24 cellular contexts compared by ENCODE assay signal in genomic region chr17:18027280-18027679, GRCh38. TPM values are rescaled to one million over a fixed set of nuclear protein-coding genes. Genes with fewer than 3 reads are reported as not detected.
A peak's percentile ranks its signal among the peaks of the same experiment; 100 is the strongest.
DNase-seq lines count a peak whose midpoint lies in the region; ATAC-seq and TF ChIP-seq lines count a peak whose summit lies in the region.
"Had no signal": no experiment of that assay in that cellular context is flagged by ENCODE, and none has a peak within 500 bp of the region (broad histone marks: within the 10 kb centered on the region; RNA-seq: fewer than 3 reads in every experiment).

No MANE protein-coding gene starts in this region.

- H2AFZ ChIP-seq in neural progenitor cell (replicated peaks) = no peak overlapping the region

- no peaks in the 10 kb centered on the region for H3F3A ChIP-seq in neural progenitor cell (ENCODE audit: low read depth)

- H3K36me3 ChIP-seq in HEK293 (ENCODE audit: control insufficient read depth in 2 of 2, insufficient read depth in 1 of 2, low read length in 2 of 2) (peaks cover 4 to 37% of the 10 kb centered on the region in 2 experiments; a peak in 2 of 3 replicates), neural progenitor cell (no peaks in the 10 kb centered on the region), upper lobe of right lung (peaks cover 6% of the 10 kb centered on the region)

- H3K36me3 Mint-ChIP-seq in neural progenitor cell = peaks cover 2% of the 10 kb centered on the region

- TF ChIP-seq CTCF in HEK293 (tag by site-specific recombination; IDR thresholded peaks at IDR 0.05) = no peak
- TF ChIP-seq CTCF in fibroblast of mammary gland (conservative IDR thresholded peaks at IDR 0.05; ENCODE audit: control insufficient read depth, insufficient read depth, low read depth, low read length) = no peak
- TF ChIP-seq CTCF in neural progenitor cell (IDR thresholded peaks at IDR 0.05) = no peak
- TF ChIP-seq CTCF in upper lobe of right lung (IDR thresholded peaks at IDR 0.05) = no peak

- H3K9me3 ChIP-seq in HEK293 (ENCODE audit: control insufficient read depth, insufficient read depth, low read depth, low read length) (no peaks in the 10 kb centered on the region), neural progenitor cell (ENCODE audit: low read depth) (no peaks in the 10 kb centered on the region), upper lobe of right lung (no peaks in the 10 kb centered on the region)
- H3K9me3 ChIP-seq: testis had no signal

- H3K9ac ChIP-seq in neural progenitor cell = no peak overlapping the region

- CTCF ChIA-PET in HEK293 (lab: Yijun Ruan, JAX) = interaction anchor here (1.0 to 1.7 kb wide), 2 partner anchors 9 to 108 kb away, joined by 5 to 7 read pairs; no protein-coding TSS in a partner anchor

- POLR2A ChIA-PET in HEK293 (lab: Yijun Ruan, JAX) = interaction anchor here (0.5 kb wide), 1 partner anchor 531 kb away, joined by 3 read pairs; the partner anchor contains the start of gene RASD1

- no peaks in the 10 kb centered on the region for H3K79me2 ChIP-seq in neural progenitor cell (ENCODE audit: low read depth)

- intact Hi-C loops in upper lobe of right lung (cut with DNase I) = no loop called here

- H3K9me3 Mint-ChIP-seq in neural progenitor cell = no peaks in the 10 kb centered on the region
- H3K9me3 Mint-ChIP-seq: activated B cell treated with CpG ODN at 0.5 μM for 24 hours; activated naive CD4-positive, alpha-beta T cell treated with anti-CD3 and anti-CD28 coated beads, Interleukin-2, amount 50 U/mL, for 72 hours; activated T-helper 17 cell treated with anti-CD3 and anti-CD28 coated beads, Interleukin-2, amount 50 U/mL, for 72 hours had no signal

- H3K4me1 Mint-ChIP-seq in neural progenitor cell = peaks cover 11% of the 10 kb centered on the region

- ATAC-seq in upper lobe of right lung = no peak
- ATAC-seq: activated naive CD4-positive, alpha-beta T cell treated with anti-CD3 and anti-CD28 coated beads, Interleukin-2, amount 50 U/mL, for 72 hours; activated T-helper 17 cell treated with anti-CD3 and anti-CD28 coated beads, Interleukin-2, amount 50 U/mL, for 72 hours; K562 had no signal

- peak overlapping the region; percentile 14 for H3K27ac Mint-ChIP-seq in neural progenitor cell
- H3K27ac Mint-ChIP-seq: activated B cell treated with CpG ODN at 0.5 μM for 24 hours; activated T-helper 17 cell treated with anti-CD3 and anti-CD28 coated beads, Interleukin-2, amount 50 U/mL, for 72 hours had no signal

- H3K4me2 ChIP-seq in neural progenitor cell = no peak overlapping the region

- DNase-seq in NCI-H748 (lab: John Stamatoyannopoulos, UW; ENCODE audit: unreplicated experiment) (peak; percentile 93), fibroblast of mammary gland (ENCODE audit: low read depth) (peak; percentile 59), neural progenitor cell (ENCODE audit: low spot score) (no peak), upper lobe of right lung (no peak)
- DNase-seq in stimulated activated CD4-positive, alpha-beta T cell treated with anti-CD3 and anti-CD28 coated beads, Interleukin-2, amount 100 ng/mL, for 48 hours = no peak
- no peak for DNase-seq in activated CD8-positive, alpha-beta memory T cell treated with anti-CD3 and anti-CD28 coated beads, Interleukin-2, amount 50 U/mL, for 4 hours
- DNase-seq: activated B cell treated with CpG ODN at 0.5 μM for 24 hours; activated CD4-positive, alpha-beta T cell treated with anti-CD3 and anti-CD28 coated beads, Interleukin-2, amount 50 U/mL, for 48 hours; activated CD8-positive, alpha-beta memory T cell treated with anti-CD3 and anti-CD28 coated beads, Interleukin-2, amount 50 U/mL, for 48 hours; aorta; central memory CD4-positive, alpha-beta T cell; mesendoderm; NCI-H1694; NCI-H526; nucleus accumbens; stimulated activated naive CD4-positive, alpha-beta T cell treated with Interleukin-2 at 50 U/mL for 16 hours; SW 1271; T1000; testis had no signal

- H3K4me3 ChIP-seq in HEK293 (ENCODE audit: low read depth, low read length) = no peak overlapping the region
- H3K4me3 ChIP-seq in fibroblast of mammary gland (ENCODE audit: control insufficient read depth, low read depth, low read length) = no peak overlapping the region
- no peak overlapping the region for H3K4me3 ChIP-seq in neural progenitor cell
- H3K4me3 ChIP-seq in upper lobe of right lung = no peak overlapping the region
- H3K4me3 ChIP-seq: K562, testis had no signal

- H3K27me3 Mint-ChIP-seq in neural progenitor cell (ENCODE audit: insufficient read depth, low read depth) = no peaks in the 10 kb centered on the region
- H3K27me3 Mint-ChIP-seq: activated B cell treated with CpG ODN at 0.5 μM for 24 hours; activated T-helper 17 cell treated with anti-CD3 and anti-CD28 coated beads, Interleukin-2, amount 50 U/mL, for 72 hours had no signal

- no peaks in the 10 kb centered on the region for H3K27me3 ChIP-seq in neural progenitor cell
- no peaks in the 10 kb centered on the region for H3K27me3 ChIP-seq in upper lobe of right lung
- H3K27me3 ChIP-seq: testis had no signal

- H3K27ac ChIP-seq in HEK293 (ENCODE audit: extremely low read depth, low read depth, low read length) (no peak overlapping the region), neural progenitor cell (no peak overlapping the region), upper lobe of right lung (no peak overlapping the region)
- H3K27ac ChIP-seq: C4-2B, testis had no signal

- no peak overlapping the region for H3K4me3 Mint-ChIP-seq in neural progenitor cell
- H3K4me3 Mint-ChIP-seq: activated B cell treated with CpG ODN at 0.5 μM for 24 hours; activated T-helper 17 cell treated with anti-CD3 and anti-CD28 coated beads, Interleukin-2, amount 50 U/mL, for 72 hours had no signal

- H3K4me1 ChIP-seq in HEK293 (ENCODE audit: control insufficient read depth, insufficient read depth, low read length) = no peaks in the 10 kb centered on the region
- no peaks in the 10 kb centered on the region for H3K4me1 ChIP-seq in neural progenitor cell
- peaks cover 4% of the 10 kb centered on the region for H3K4me1 ChIP-seq in upper lobe of right lung
- H3K4me1 ChIP-seq: testis had no signal

- H4K20me1 ChIP-seq in neural progenitor cell (ENCODE audit: low read depth) = no peaks in the 10 kb centered on the region

TF ChIP-seq in HEK293, 187 proteins besides CTCF, POLR2A, EP300 and RAD21 (continues in another document):
- TF ChIP-seq ZNF837 (tag by site-specific recombination; IDR thresholded peaks at IDR 0.05) (no peak), ZSCAN16 (tag by site-specific recombination; IDR thresholded peaks at IDR 0.05) (no peak), GFI1B (tag by site-specific recombination; IDR thresholded peaks at IDR 0.05) (no peak), ZNF146 (tag by site-specific recombination; IDR thresholded peaks at IDR 0.05) (no peak), OSR2 (tag by site-specific recombination; IDR thresholded peaks at IDR 0.05) (0 out of 2 replicates have a peak, but pooled peaks have one; percentile 7), ZSCAN18 (tag by site-specific recombination; IDR thresholded peaks at IDR 0.05) (no peak)
- TF ChIP-seq, protein P1, sequence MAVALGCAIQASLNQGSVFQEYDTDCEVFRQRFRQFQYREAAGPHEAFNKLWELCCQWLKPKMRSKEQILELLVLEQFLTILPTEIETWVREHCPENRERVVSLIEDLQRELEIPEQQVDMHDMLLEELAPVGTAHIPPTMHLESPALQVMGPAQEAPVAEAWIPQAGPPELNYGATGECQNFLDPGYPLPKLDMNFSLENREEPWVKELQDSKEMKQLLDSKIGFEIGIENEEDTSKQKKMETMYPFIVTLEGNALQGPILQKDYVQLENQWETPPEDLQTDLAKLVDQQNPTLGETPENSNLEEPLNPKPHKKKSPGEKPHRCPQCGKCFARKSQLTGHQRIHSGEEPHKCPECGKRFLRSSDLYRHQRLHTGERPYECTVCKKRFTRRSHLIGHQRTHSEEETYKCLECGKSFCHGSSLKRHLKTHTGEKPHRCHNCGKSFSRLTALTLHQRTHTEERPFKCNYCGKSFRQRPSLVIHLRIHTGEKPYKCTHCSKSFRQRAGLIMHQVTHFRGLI (tag by site-specific recombination; IDR thresholded peaks at IDR 0.05) = 0 out of 2 replicates have a peak, but pooled peaks have one; percentile 14

RNA-seq across cellular contexts. Expression of gene ATPAF2, which starts 11.7 kb away (rescaled TPM):
- 9.6 and 17.5 TPM in 2 replicates for total RNA-seq in neural progenitor cell (ENCODE audit: low replicate concordance)
- total RNA-seq in upper lobe of right lung = 26.3 TPM

RNA-seq across cellular contexts. Expression of gene GID4, which starts 11.9 kb away (rescaled TPM):
- 10.6 and 15.1 TPM in 2 replicates for total RNA-seq in neural progenitor cell (ENCODE audit: low replicate concordance)
- total RNA-seq in upper lobe of right lung = 11.6 TPM

RNA-seq across cellular contexts. Expression of gene DRC3, which starts 54.6 kb away (rescaled TPM):
- 0.07 and 0.81 TPM in 2 replicates for total RNA-seq in neural progenitor cell (ENCODE audit: low replicate concordance)
- total RNA-seq in upper lobe of right lung = 3.3 TPM
- total RNA-seq: activated B cell treated with CpG ODN at 0.5 μM for 24 hours had no signal

RNA-seq across cellular contexts. Expression of gene TOM1L2, which starts 55.1 kb away (rescaled TPM):
- total RNA-seq in neural progenitor cell (ENCODE audit: low replicate concordance) (4.3 and 6.5 TPM in 2 replicates), upper lobe of right lung (76.7 TPM)

Comparison
In these comparisons a context has a peak if more than half of its experiments do, and no peak if none do; other contexts are left out.
1. DNase-seq: peak in NCI-H748 (single experiment) and fibroblast of mammary gland (single experiment); none in neural progenitor cell (single experiment), stimulated activated CD4-positive, alpha-beta T cell treated with anti-CD3 and anti-CD28 coated beads, Interleukin-2, amount 100 ng/mL, for 48 hours (0 of 2), activated CD8-positive, alpha-beta memory T cell treated with anti-CD3 and anti-CD28 coated beads, Interleukin-2, amount 50 U/mL, for 4 hours (single experiment) and upper lobe of right lung (single experiment).